8 cellular contexts compared by ENCODE assay signal in the genomic region with DNA sequence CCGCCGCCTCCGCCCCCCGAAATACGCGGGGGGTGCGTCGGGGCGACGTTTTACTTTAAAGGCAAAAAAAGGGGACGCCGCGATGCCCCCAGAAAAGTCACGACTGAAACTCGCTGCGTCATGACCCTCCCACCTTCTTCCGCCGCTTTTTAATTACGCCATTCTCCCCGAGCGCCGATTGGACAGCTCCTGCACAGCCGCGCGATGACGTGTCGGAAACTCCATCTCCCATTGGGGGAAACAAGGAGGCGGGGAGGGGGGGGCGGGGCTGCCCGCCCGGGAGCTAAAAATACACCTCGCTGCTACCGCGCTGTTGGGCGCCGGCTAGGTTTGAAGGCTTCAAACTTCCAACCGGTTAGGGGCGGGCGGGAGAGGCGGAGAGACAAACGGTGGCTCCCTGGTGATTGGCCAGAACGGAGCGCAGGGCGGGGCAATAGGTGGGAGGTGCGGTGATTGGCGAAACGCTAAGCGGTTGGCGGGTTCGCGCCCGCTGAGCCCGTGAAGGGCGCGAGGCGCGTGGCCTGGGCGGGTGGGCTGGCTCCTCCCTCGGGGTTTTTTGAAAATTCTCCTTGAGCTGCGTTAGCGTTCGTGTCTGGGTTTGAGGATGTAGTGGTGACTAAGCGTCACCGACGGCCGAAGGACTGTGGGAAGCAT. TPM values are rescaled to one million over a fixed set of nuclear protein-coding genes. Genes with fewer than 3 reads are reported as not detected.
A peak's percentile ranks its signal among the peaks of the same experiment; 100 is the strongest.
DNase-seq lines count a peak whose midpoint lies in the region; ATAC-seq and TF ChIP-seq lines count a peak whose summit lies in the region.

A gene with protein sequence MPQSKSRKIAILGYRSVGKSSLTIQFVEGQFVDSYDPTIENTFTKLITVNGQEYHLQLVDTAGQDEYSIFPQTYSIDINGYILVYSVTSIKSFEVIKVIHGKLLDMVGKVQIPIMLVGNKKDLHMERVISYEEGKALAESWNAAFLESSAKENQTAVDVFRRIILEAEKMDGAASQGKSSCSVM (minus strand): TSS at position 131 of the 654 bp plus-strand sequence. CDS start 384 bp downstream, outside the sequence.

- H3K4me3 ChIP-seq in right cardiac atrium (ENCODE audit: low read length) (peak within 1 kb of the TSS; percentile 71), uterus (peak within 1 kb of the TSS; percentile 85 to 98)

- H3K36me3 ChIP-seq in uterus, result no peaks in the 10 kb centered on the region

- no peaks in the 10 kb centered on the region for H3K9me3 ChIP-seq in right cardiac atrium (ENCODE audit: control insufficient read depth, low read length)
- no peaks in the 10 kb centered on the region for H3K9me3 ChIP-seq in uterus

- peak; percentile 83 for ATAC-seq in HG02938 (IDR thresholded peaks at IDR 0.05; ENCODE audit: unreplicated experiment)
- peak; percentile 97 for ATAC-seq in right cardiac atrium

- intact Hi-C loops in right cardiac atrium (cut with DNase I) (no loop called here), uterus (cut with DNase I; ENCODE audit: low total_unique reads) (loop anchor here (5.0 kb wide), 1 partner anchor 58 kb away; no protein-coding TSS in a partner anchor)

- peak in 1 of 4 experiments; percentile 6 for TF ChIP-seq CTCF in uterus (IDR thresholded peaks at IDR 0.05)

- WGBS in right cardiac atrium, result under 1% methylated on average over 57 of the region's 66 CpGs

- DNase-seq in NCI-H187 (lab: John Stamatoyannopoulos, UW) (peak; percentile 97 to 98), T-helper 2 cell (peak; percentile 96 to 99 (median 98)), anterior cingulate cortex (lab: John Stamatoyannopoulos, UW) (peak; percentile 71 to 99 (median 97)), right cardiac atrium (peak; percentile 99), pulmonary artery endothelial cell (ENCODE audit: low read depth, low spot score) (peak; percentile 97), uterus (peak; percentile 99)

- H3K27me3 ChIP-seq in right cardiac atrium (ENCODE audit: control insufficient read depth, insufficient read depth) (no peaks in the 10 kb centered on the region), uterus (no peaks in the 10 kb centered on the region)

- peak; percentile 43 for TF ChIP-seq POLR2A in GM15510 (IDR thresholded peaks at IDR 0.05; ENCODE audit: borderline replicate concordance, extremely low read depth, insufficient read length)
- TF ChIP-seq POLR2A in uterus (IDR thresholded peaks at IDR 0.05), result peak in 1 of 2 donors; percentile 51

- H3K27ac ChIP-seq in right cardiac atrium (ENCODE audit: low read length) (peak within 1 kb of the TSS; percentile 98), uterus (peak within 1 kb of the TSS; percentile 96 to 100)

- H3K4me1 ChIP-seq in right cardiac atrium (ENCODE audit: control insufficient read depth, insufficient read depth, low read length) (peaks cover 3% of the 10 kb centered on the region), uterus (no peaks in the 10 kb centered on the region)

RNA-seq across cellular contexts. Expression of the gene that starts here (rescaled TPM):
- total RNA-seq in right cardiac atrium, result 100 to 1,000 TPM; 115 to 217 (median 124) TPM
- polyA plus RNA-seq in right cardiac atrium, result 135 TPM
- total RNA-seq in pulmonary artery endothelial cell, result 57.8 and 62.0 TPM in 2 replicates
- total RNA-seq in uterus, result 100 to 1,000 TPM in 2 of 4 donors, 10 to 100 TPM in 2; 69.2 to 135 (median 102) TPM

Comparison
In these comparisons a context has a peak if more than half of its experiments do, and no peak if none do; other contexts are left out.
1. Peak in every context shown above with its lines: DNase-seq, ATAC-seq, H3K4me3 ChIP-seq and H3K27ac ChIP-seq.